Comparison of ENCODE assay signal across 11 cellular contexts in genomic region chr4:5874811-5875465, GRCh38. TPM values are rescaled to one million over a fixed set of nuclear protein-coding genes. Genes with fewer than 3 reads are reported as not detected.
DNase-seq lines count a peak whose midpoint lies in the region; ATAC-seq and TF ChIP-seq lines count a peak whose summit lies in the region.
"Had no signal": no experiment of that assay in that cellular context is flagged by ENCODE, and none has a peak within 500 bp of the region (broad histone marks: within the 10 kb centered on the region; RNA-seq: fewer than 3 reads in every experiment).

No MANE protein-coding gene starts in this region.

- no peaks in the 10 kb centered on the region for H3K27me3 ChIP-seq in MG63

- peaks cover 0 to 2% (median 0%) of the 10 kb centered on the region in 6 donors for H3K9me3 Mint-ChIP-seq in immature natural killer cell

- H3K36me3 Mint-ChIP-seq in immature natural killer cell, result peaks cover 0 to 4% (median 0%) of the 10 kb centered on the region in 3 donors

- H3K4me3 Mint-ChIP-seq in immature natural killer cell, result no peak overlapping the region

- peak overlapping the region; percentile 48 for H3K27ac ChIP-seq in caudate nucleus (ENCODE audit: low read depth, low read length)

- H3K36me3 ChIP-seq in MG63, result no peaks in the 10 kb centered on the region

- no peak overlapping the region for H3K27ac Mint-ChIP-seq in immature natural killer cell

- DNase-seq in AG10803 (ENCODE audit: low read depth) (peak; percentile 52), MG63 (peak; percentile 69), caudate nucleus (lab: John Stamatoyannopoulos, UW) (peak in 33 of 61 donors; percentile 27 to 88 (median 50)), inferior parietal cortex (ENCODE audit: extremely low spot score) (peak; percentile 59), LoVo (ENCODE audit: low spot score) (no peak), immature natural killer cell (no peak)
- DNase-seq: activated gamma-delta T cell, dermis blood vessel endothelial cell, NCI-H774 had no signal

- no peak for TF ChIP-seq CTCF in AG10803 (conservative IDR thresholded peaks at IDR 0.05; ENCODE audit: low read length)

- H3K4me1 Mint-ChIP-seq in immature natural killer cell, result no peaks in the 10 kb centered on the region

- no peaks in the 10 kb centered on the region for H3K9me3 ChIP-seq in MG63

- H3K4me3 ChIP-seq in AG10803 (ENCODE audit: low read length), result no peak overlapping the region
- no peak overlapping the region for H3K4me3 ChIP-seq in MG63

- ATAC-seq in GM21360 (IDR thresholded peaks at IDR 0.05; ENCODE audit: unreplicated experiment) (no peak), GM21381 (IDR thresholded peaks at IDR 0.05; ENCODE audit: unreplicated experiment) (no peak)

- H3K27me3 Mint-ChIP-seq in immature natural killer cell (ENCODE audit: low read depth in 3 of 3), result peaks cover 2 to 8% (median 7%) of the 10 kb centered on the region in 3 donors

RNA-seq across cellular contexts. Expression of gene CRMP1, which starts 17.9 kb away (rescaled TPM):
- not detected in 2 replicates for total RNA-seq in MG63 (2014; rRNA removed; shearing (Covaris generic); ENCODE audit: low replicate concordance)
- polyA plus RNA-seq in immature natural killer cell, result not detected

Comparison
In these comparisons a context has a peak if more than half of its experiments do, and no peak if none do; other contexts are left out.
1. DNase-seq: peak in AG10803 (single experiment), MG63 (single experiment), caudate nucleus (33 of 61) and inferior parietal cortex (single experiment); none in LoVo (single experiment) and immature natural killer cell (0 of 3).